Comparison of ENCODE assay signal across 9 cellular contexts in the genomic region with DNA sequence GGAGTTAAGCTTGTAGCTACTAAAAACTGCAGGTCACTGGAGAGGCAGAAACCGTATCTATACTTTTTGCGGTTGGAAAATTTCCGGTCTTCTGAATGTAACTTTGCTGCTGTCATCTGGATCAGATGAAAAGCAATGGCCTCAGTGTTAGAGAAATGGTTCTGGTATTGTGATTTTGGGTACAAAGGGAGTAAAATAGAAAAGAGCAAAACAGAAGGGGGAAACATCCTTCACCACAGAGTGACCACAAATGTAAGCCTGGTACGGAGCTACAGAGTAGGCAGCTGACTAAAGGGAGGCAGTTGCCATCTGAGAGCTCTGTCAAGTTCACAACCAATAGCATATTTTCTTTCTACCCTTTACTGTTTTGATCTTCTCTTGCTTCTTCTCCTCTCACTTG.
A peak's percentile ranks its signal among the peaks of the same experiment; 100 is the strongest.
DNase-seq lines count a peak whose midpoint lies in the region; ATAC-seq and TF ChIP-seq lines count a peak whose summit lies in the region.
"Had no signal": no experiment of that assay in that cellular context is flagged by ENCODE, and none has a peak within 500 bp of the region (broad histone marks: within the 10 kb centered on the region; RNA-seq: fewer than 3 reads in every experiment).

No MANE protein-coding gene starts in this region.

- H3K9ac ChIP-seq in DND-41 (ENCODE audit: low read depth, low read length), result peak overlapping the region; percentile 81

- no peak overlapping the region for H3K4me3 Mint-ChIP-seq in activated naive CD4-positive, alpha-beta T cell treated with anti-CD3 and anti-CD28 coated beads, Interleukin-2, amount 10 ng/mL, durations not matched to agents 7 days and 5 days
- H3K4me3 Mint-ChIP-seq in nephron progenitor cell, result no peak overlapping the region

- H3K4me2 ChIP-seq in DND-41 (ENCODE audit: insufficient read depth, low read length), result peak overlapping the region; percentile 78

- H3K27ac ChIP-seq in DND-41 (ENCODE audit: low read length), result peak overlapping the region; percentile 99

- peaks cover 17% of the 10 kb centered on the region for H4K20me1 ChIP-seq in DND-41 (ENCODE audit: insufficient read depth, low read length)

- peaks cover 94% of the 10 kb centered on the region for H3K79me2 ChIP-seq in DND-41 (ENCODE audit: insufficient read depth, low read length)

- H3K9me3 Mint-ChIP-seq in activated naive CD4-positive, alpha-beta T cell treated with anti-CD3 and anti-CD28 coated beads, Interleukin-2, amount 10 ng/mL, durations not matched to agents 7 days and 5 days, result no peaks in the 10 kb centered on the region
- no peaks in the 10 kb centered on the region for H3K9me3 Mint-ChIP-seq in nephron progenitor cell
- H3K9me3 Mint-ChIP-seq: activated naive CD4-positive, alpha-beta T cell treated with anti-CD3 and anti-CD28 coated beads, Interleukin-2, amount 50 U/mL, for 24 hours had no signal

- H3K9me3 ChIP-seq in DND-41 (ENCODE audit: insufficient read depth, low read length, severe bottlenecking), result no peaks in the 10 kb centered on the region

- CTCF ChIA-PET in activated naive CD4-positive, alpha-beta T cell treated with anti-CD3 and anti-CD28 coated beads, Interleukin-2, amount 10 ng/mL, durations not matched to agents 7 days and 5 days (lab: Charles Lee), result interaction anchor here (1.0 to 6.6 kb wide), 7 partner anchors 30 to 144 kb away, joined by 3 to 54 read pairs (median 4); no protein-coding TSS in a partner anchor

- H3K4me3 ChIP-seq in DND-41 (ENCODE audit: low read depth in 1 of 2, low read length in 2 of 2), result peak overlapping the region in 1 of 2 experiments; percentile 65; a peak in 3 of 4 replicates

- no peak for TF ChIP-seq CTCF in DND-41 (IDR thresholded peaks at IDR 0.05; ENCODE audit: borderline replicate concordance, extremely low read depth, low read length, poor library complexity, severe bottlenecking)
- TF ChIP-seq CTCF in nephron progenitor cell (IDR thresholded peaks at IDR 0.05), result no peak

- DNase-seq in DND-41, result peak; percentile 83
- peak; percentile 77 for DNase-seq in activated naive CD4-positive, alpha-beta T cell treated with anti-CD3 and anti-CD28 coated beads, Interleukin-2, amount 10 ng/mL, durations not matched to agents 7 days and 5 days
- no peak for DNase-seq in GOT3 (lab: John Stamatoyannopoulos, UW)
- DNase-seq in nephron progenitor cell, result no peak
- DNase-seq in HK-2 (ENCODE audit: unreplicated experiment), result no peak
- DNase-seq in iPS-NIHi11 (ENCODE audit: low spot score), result no peak

- H3K4me1 ChIP-seq in DND-41 (ENCODE audit: insufficient read depth, low read length), result peaks cover 80% of the 10 kb centered on the region

- ATAC-seq in DND-41 (ENCODE audit: insufficient read depth, low read depth) (peak; percentile 88), GM21367 (IDR thresholded peaks at IDR 0.05; ENCODE audit: unreplicated experiment) (peak; percentile 90), HG03520 (IDR thresholded peaks at IDR 0.05; ENCODE audit: unreplicated experiment) (peak; percentile 78)

- H3K36me3 Mint-ChIP-seq in activated naive CD4-positive, alpha-beta T cell treated with anti-CD3 and anti-CD28 coated beads, Interleukin-2, amount 10 ng/mL, durations not matched to agents 7 days and 5 days, result peaks cover 39% of the 10 kb centered on the region
- no peaks in the 10 kb centered on the region for H3K36me3 Mint-ChIP-seq in nephron progenitor cell (ENCODE audit: low read depth)

- H3K27me3 ChIP-seq in DND-41 (ENCODE audit: insufficient read depth, low read length, poor library complexity), result no peaks in the 10 kb centered on the region

- H3K27ac Mint-ChIP-seq in activated naive CD4-positive, alpha-beta T cell treated with anti-CD3 and anti-CD28 coated beads, Interleukin-2, amount 10 ng/mL, durations not matched to agents 7 days and 5 days, result no peak overlapping the region
- no peak overlapping the region for H3K27ac Mint-ChIP-seq in nephron progenitor cell

- H3K27me3 Mint-ChIP-seq in activated naive CD4-positive, alpha-beta T cell treated with anti-CD3 and anti-CD28 coated beads, Interleukin-2, amount 10 ng/mL, durations not matched to agents 7 days and 5 days, result no peaks in the 10 kb centered on the region
- H3K27me3 Mint-ChIP-seq in nephron progenitor cell (ENCODE audit: low read depth, poor library complexity), result no peaks in the 10 kb centered on the region
- H3K27me3 Mint-ChIP-seq: activated naive CD4-positive, alpha-beta T cell treated with anti-CD3 and anti-CD28 coated beads, Interleukin-2, amount 50 U/mL, for 24 hours had no signal

- H3K4me1 Mint-ChIP-seq in activated naive CD4-positive, alpha-beta T cell treated with anti-CD3 and anti-CD28 coated beads, Interleukin-2, amount 10 ng/mL, durations not matched to agents 7 days and 5 days, result peaks cover 35% of the 10 kb centered on the region
- no peaks in the 10 kb centered on the region for H3K4me1 Mint-ChIP-seq in nephron progenitor cell

- H2AFZ ChIP-seq in DND-41 (ENCODE audit: low read depth, low read length), result 0 out of 2 replicates have a peak overlapping the region, but pooled peaks have one; percentile 5

- H3K36me3 ChIP-seq in DND-41 (ENCODE audit: insufficient read depth, low read length), result peaks cover 76% of the 10 kb centered on the region

Comparison
In these comparisons a context has a peak if more than half of its experiments do, and no peak if none do; other contexts are left out.
1. DNase-seq: peak in DND-41 (single experiment) and activated naive CD4-positive, alpha-beta T cell treated with anti-CD3 and anti-CD28 coated beads, Interleukin-2, amount 10 ng/mL, durations not matched to agents 7 days and 5 days (single experiment); none in GOT3 (single experiment), nephron progenitor cell (single experiment), HK-2 (single experiment) and iPS-NIHi11 (single experiment).
2. Peak in every context shown above with its lines, with median percentiles within 50 percentile points of each other: ATAC-seq.